ENCODE assay signal across 17 cellular contexts in the genomic region with DNA sequence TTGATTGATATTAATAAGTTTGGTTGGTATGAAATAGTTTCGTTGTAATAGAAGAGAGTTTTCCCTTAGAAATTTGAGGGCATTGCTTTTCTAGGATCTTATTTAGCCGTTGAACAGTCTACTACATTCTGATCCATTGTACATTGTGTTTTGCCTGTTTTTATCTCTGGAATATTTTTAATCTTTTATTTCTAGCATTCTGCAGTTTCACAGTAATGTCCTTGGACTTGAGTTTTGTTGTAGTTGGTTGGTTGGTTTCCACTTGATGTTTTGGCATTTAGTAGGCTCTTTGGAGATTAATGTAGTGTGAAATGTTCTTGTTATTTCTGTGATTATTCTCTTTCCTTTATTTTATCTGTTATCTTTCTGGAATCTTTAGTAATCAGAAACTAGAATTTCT.
DNase-seq lines count a peak whose midpoint lies in the region; ATAC-seq, FAIRE-seq and TF ChIP-seq lines count a peak whose summit lies in the region.
"Had no signal": no experiment of that assay in that cellular context is flagged by ENCODE, and none has a peak within 500 bp of the region (broad histone marks: within the 10 kb centered on the region; RNA-seq: fewer than 3 reads in every experiment).

No MANE protein-coding gene starts in this region.

- no peaks in the 10 kb centered on the region for H3K27me3 ChIP-seq in right atrium auricular region
- H3K27me3 ChIP-seq in thyroid gland = no peaks in the 10 kb centered on the region
- H3K27me3 ChIP-seq in lower lobe of right lung (ENCODE audit: low read depth) = no peaks in the 10 kb centered on the region
- H3K27me3 ChIP-seq: BLaER1 treated with 17β-estradiol and CSF1 and Interleukin-3, amounts not matched to agents 10 nM and 100 nM had no signal

- no peak overlapping the region for H3K4me3 Mint-ChIP-seq in central memory CD8-positive, alpha-beta T cell
- H3K4me3 Mint-ChIP-seq: B cell; CD8-positive, alpha-beta T cell; GM23338 had no signal

- H3K36me3 ChIP-seq in right atrium auricular region = no peaks in the 10 kb centered on the region
- no peaks in the 10 kb centered on the region for H3K36me3 ChIP-seq in thyroid gland
- peaks cover 10% of the 10 kb centered on the region for H3K36me3 ChIP-seq in lower lobe of right lung

- H3K27ac ChIP-seq in right atrium auricular region (peak overlapping the region in 1 of 2 donors; percentile 7), thyroid gland (peak overlapping the region; percentile 66 to 73 (median 71)), lower lobe of right lung (no peak overlapping the region)
- H3K27ac ChIP-seq: BLaER1 treated with 17β-estradiol and CSF1 and Interleukin-3, amounts not matched to agents 10 nM and 100 nM had no signal

- DNase-seq in Right ventricle myocardium superior (no peak), right atrium auricular region (ENCODE audit: low spot score) (no peak), thyroid gland (no peak), lower lobe of right lung (no peak), dedifferentiated amniotic fluid mesenchymal stem cell (ENCODE audit: extremely low spot score) (no peak)
- no peak for DNase-seq in central memory CD8-positive, alpha-beta T cell (ENCODE audit: low spot score in 2 of 2)
- DNase-seq: 8988T; Calu3; CD8-positive, alpha-beta T cell; DMS79 treated with DMSO at 0.1 percent for 48 hours; GF-D8; H7 had no signal

- H3K27me3 Mint-ChIP-seq in central memory CD8-positive, alpha-beta T cell = no peaks in the 10 kb centered on the region
- H3K27me3 Mint-ChIP-seq: B cell had no signal

- peak overlapping the region; percentile 78 for H3K27ac Mint-ChIP-seq in central memory CD8-positive, alpha-beta T cell (ENCODE audit: low read depth)
- H3K27ac Mint-ChIP-seq: B cell; CD8-positive, alpha-beta T cell; GM23338 had no signal

- peak; percentile 20 for ATAC-seq in Right ventricle myocardium superior (ENCODE audit: poor library complexity)
- no peak for ATAC-seq in central memory CD8-positive, alpha-beta T cell (replicated peaks; ENCODE audit: extremely low read depth, poor library complexity, severe bottlenecking)
- ATAC-seq in lower lobe of right lung = no peak
- ATAC-seq: CD8-positive, alpha-beta T cell; GM23338; HepG2 had no signal

- H3K9me3 Mint-ChIP-seq in central memory CD8-positive, alpha-beta T cell = no peaks in the 10 kb centered on the region

- peaks cover 0 to 9% of the 10 kb centered on the region in 2 donors for H3K4me1 ChIP-seq in right atrium auricular region
- H3K4me1 ChIP-seq in thyroid gland = peaks cover 28 to 32% of the 10 kb centered on the region in 2 donors
- no peaks in the 10 kb centered on the region for H3K4me1 ChIP-seq in lower lobe of right lung
- H3K4me1 ChIP-seq: BLaER1 treated with 17β-estradiol and CSF1 and Interleukin-3, amounts not matched to agents 10 nM and 100 nM had no signal

- H3K4me1 Mint-ChIP-seq in central memory CD8-positive, alpha-beta T cell = peaks cover 18% of the 10 kb centered on the region
- H3K4me1 Mint-ChIP-seq: B cell, GM23338 had no signal

- TF ChIP-seq POLR2A in thyroid gland (IDR thresholded peaks at IDR 0.05) = no peak

- no peaks in the 10 kb centered on the region for H3K9me3 ChIP-seq in right atrium auricular region
- no peaks in the 10 kb centered on the region for H3K9me3 ChIP-seq in thyroid gland
- H3K9me3 ChIP-seq in lower lobe of right lung = no peaks in the 10 kb centered on the region

- WGBS in thyroid gland, 2 donors = 69 to 73% methylated on average over 2 of the region's 2 CpGs

- peak; percentile 68 for FAIRE-seq in A204.1 (lab: Jason Lieb, UNC)
- FAIRE-seq: HepG2 had no signal

- no peak overlapping the region for H3K4me3 ChIP-seq in right atrium auricular region
- no peak overlapping the region for H3K4me3 ChIP-seq in thyroid gland (replicated peaks in 1 of 3)
- no peak overlapping the region for H3K4me3 ChIP-seq in lower lobe of right lung
- H3K4me3 ChIP-seq: BLaER1 treated with 17β-estradiol and CSF1 and Interleukin-3, amounts not matched to agents 10 nM and 100 nM; GM23338 had no signal

- TF ChIP-seq CTCF in right atrium auricular region (IDR thresholded peaks at IDR 0.05) (no peak), thyroid gland (IDR thresholded peaks at IDR 0.05) (no peak), lower lobe of right lung (IDR thresholded peaks at IDR 0.05) (no peak)

- peaks cover 35% of the 10 kb centered on the region for H3K36me3 Mint-ChIP-seq in central memory CD8-positive, alpha-beta T cell (ENCODE audit: insufficient read depth)

- intact Hi-C loops in Right ventricle myocardium superior (cut with DNase I) = no loop called here
- intact Hi-C loops in thyroid gland (cut with DNase I) = no loop called here
- intact Hi-C loops in lower lobe of right lung (cut with DNase I) = no loop called here
